In genomic region chr13:42740753-42741152, GRCh38 we compare ENCODE assay signal across 10 cellular contexts. TPM values are rescaled to one million over a fixed set of nuclear protein-coding genes. Genes with fewer than 3 reads are reported as not detected.
DNase-seq lines count a peak whose midpoint lies in the region; ATAC-seq and TF ChIP-seq lines count a peak whose summit lies in the region.
"Had no signal": no experiment of that assay in that cellular context is flagged by ENCODE, and none has a peak within 500 bp of the region (broad histone marks: within the 10 kb centered on the region; RNA-seq: fewer than 3 reads in every experiment).

No MANE protein-coding gene starts in this region.

- intact Hi-C loops in Calu3 (cut with micrococcal nuclease; ENCODE audit: unreplicated experiment): no loop called here
- intact Hi-C loops in activated CD4-positive, alpha-beta memory T cell treated with anti-CD3 and anti-CD28 coated beads for 36 hours (cut with micrococcal nuclease): no loop called here

- BruUV-seq in Calu3 (replicated peaks; lab: Mats Ljungman, UMichigan): no TSS peak

- no peak for TF ChIP-seq CTCF in Calu3 (IDR thresholded peaks at IDR 0.05; ENCODE audit: unreplicated experiment)

- POLR2A ChIA-PET in naive thymus-derived CD8-positive, alpha-beta T cell (lab: Charles Lee): no interaction called here
- POLR2A ChIA-PET in activated CD4-positive, alpha-beta memory T cell treated with anti-CD3 and anti-CD28 coated beads for 36 hours (lab: Charles Lee): no interaction called here
- POLR2A ChIA-PET in activated CD8-positive, alpha-beta T cell treated with anti-CD3 and anti-CD28 coated beads, Interleukin-2, amount 10 ng/mL, durations not matched to agents 7 days and 5 days (lab: Charles Lee): no interaction called here

- peak; percentile 60 for DNase-seq in Calu3
- peak; percentile 26 to 40 for DNase-seq in Kasumi-1 (lab: John Stamatoyannopoulos, UW)
- peak; percentile 36 for DNase-seq in amniotic epithelial cell (ENCODE audit: low read depth)
- peak; percentile 41 for DNase-seq in medulla oblongata (ENCODE audit: extremely low spot score)
- DNase-seq in naive thymus-derived CD8-positive, alpha-beta T cell: no peak
- no peak for DNase-seq in activated CD4-positive, alpha-beta memory T cell treated with anti-CD3 and anti-CD28 coated beads for 36 hours
- DNase-seq in SIG-M5 (lab: John Stamatoyannopoulos, UW): no peak
- no peak for DNase-seq in activated CD8-positive, alpha-beta T cell treated with anti-CD3 and anti-CD28 coated beads, Interleukin-2, amount 10 ng/mL, durations not matched to agents 7 days and 5 days
- DNase-seq: MG63 had no signal

- CTCF ChIA-PET in Calu3 (lab: Charles Lee): no interaction called here
- CTCF ChIA-PET in activated CD4-positive, alpha-beta memory T cell treated with anti-CD3 and anti-CD28 coated beads for 36 hours (lab: Charles Lee): no interaction called here
- CTCF ChIA-PET in activated CD8-positive, alpha-beta T cell treated with anti-CD3 and anti-CD28 coated beads, Interleukin-2, amount 10 ng/mL, durations not matched to agents 7 days and 5 days (lab: Charles Lee): no interaction called here

- no peaks in the 10 kb centered on the region for H3K4me1 Mint-ChIP-seq in Calu3 (ENCODE audit: low read depth, unreplicated experiment)
- H3K4me1 Mint-ChIP-seq in naive thymus-derived CD8-positive, alpha-beta T cell: no peaks in the 10 kb centered on the region
- H3K4me1 Mint-ChIP-seq in activated CD4-positive, alpha-beta memory T cell treated with anti-CD3 and anti-CD28 coated beads for 36 hours (ENCODE audit: low read depth): no peaks in the 10 kb centered on the region
- no peaks in the 10 kb centered on the region for H3K4me1 Mint-ChIP-seq in activated CD8-positive, alpha-beta T cell treated with anti-CD3 and anti-CD28 coated beads, Interleukin-2, amount 10 ng/mL, durations not matched to agents 7 days and 5 days (ENCODE audit: low read depth)

- no peaks in the 10 kb centered on the region for H3K36me3 Mint-ChIP-seq in Calu3 (ENCODE audit: insufficient read depth, unreplicated experiment)
- H3K36me3 Mint-ChIP-seq in naive thymus-derived CD8-positive, alpha-beta T cell: no peaks in the 10 kb centered on the region
- no peaks in the 10 kb centered on the region for H3K36me3 Mint-ChIP-seq in activated CD4-positive, alpha-beta memory T cell treated with anti-CD3 and anti-CD28 coated beads for 36 hours
- no peaks in the 10 kb centered on the region for H3K36me3 Mint-ChIP-seq in activated CD8-positive, alpha-beta T cell treated with anti-CD3 and anti-CD28 coated beads, Interleukin-2, amount 10 ng/mL, durations not matched to agents 7 days and 5 days (ENCODE audit: low read depth)

- no peaks in the 10 kb centered on the region for H3K27me3 Mint-ChIP-seq in Calu3 (ENCODE audit: unreplicated experiment)
- H3K27me3 Mint-ChIP-seq in naive thymus-derived CD8-positive, alpha-beta T cell: peaks cover 0 to 8% (median 5%) of the 10 kb centered on the region in 5 donors
- peaks cover 5% of the 10 kb centered on the region for H3K27me3 Mint-ChIP-seq in activated CD4-positive, alpha-beta memory T cell treated with anti-CD3 and anti-CD28 coated beads for 36 hours
- peaks cover 7% of the 10 kb centered on the region for H3K27me3 Mint-ChIP-seq in activated CD8-positive, alpha-beta T cell treated with anti-CD3 and anti-CD28 coated beads, Interleukin-2, amount 10 ng/mL, durations not matched to agents 7 days and 5 days (ENCODE audit: low read depth)

- H3K27ac Mint-ChIP-seq in Calu3 (ENCODE audit: unreplicated experiment): no peak overlapping the region
- no peak overlapping the region for H3K27ac Mint-ChIP-seq in naive thymus-derived CD8-positive, alpha-beta T cell
- no peak overlapping the region for H3K27ac Mint-ChIP-seq in activated CD4-positive, alpha-beta memory T cell treated with anti-CD3 and anti-CD28 coated beads for 36 hours
- H3K27ac Mint-ChIP-seq in activated CD8-positive, alpha-beta T cell treated with anti-CD3 and anti-CD28 coated beads, Interleukin-2, amount 10 ng/mL, durations not matched to agents 7 days and 5 days: no peak overlapping the region

- no peaks in the 10 kb centered on the region for H3K9me3 Mint-ChIP-seq in Calu3 (ENCODE audit: low read depth, unreplicated experiment)
- no peaks in the 10 kb centered on the region for H3K9me3 Mint-ChIP-seq in naive thymus-derived CD8-positive, alpha-beta T cell
- no peaks in the 10 kb centered on the region for H3K9me3 Mint-ChIP-seq in activated CD4-positive, alpha-beta memory T cell treated with anti-CD3 and anti-CD28 coated beads for 36 hours
- no peaks in the 10 kb centered on the region for H3K9me3 Mint-ChIP-seq in activated CD8-positive, alpha-beta T cell treated with anti-CD3 and anti-CD28 coated beads, Interleukin-2, amount 10 ng/mL, durations not matched to agents 7 days and 5 days (ENCODE audit: insufficient read depth)

- no peak for ATAC-seq in naive thymus-derived CD8-positive, alpha-beta T cell
- no peak for ATAC-seq in activated CD8-positive, alpha-beta T cell treated with anti-CD3 and anti-CD28 coated beads, Interleukin-2, amount 10 ng/mL, durations not matched to agents 7 days and 5 days

- H3K4me3 Mint-ChIP-seq in Calu3 (ENCODE audit: low read depth, unreplicated experiment): no peak overlapping the region
- H3K4me3 Mint-ChIP-seq in naive thymus-derived CD8-positive, alpha-beta T cell: no peak overlapping the region
- no peak overlapping the region for H3K4me3 Mint-ChIP-seq in activated CD4-positive, alpha-beta memory T cell treated with anti-CD3 and anti-CD28 coated beads for 36 hours
- no peak overlapping the region for H3K4me3 Mint-ChIP-seq in activated CD8-positive, alpha-beta T cell treated with anti-CD3 and anti-CD28 coated beads, Interleukin-2, amount 10 ng/mL, durations not matched to agents 7 days and 5 days

RNA-seq across cellular contexts. Expression of gene FAM216B, which starts 40.6 kb away (rescaled TPM):
- total RNA-seq in Calu3 (2022): not detected in 2 replicates
- not detected for total RNA-seq in naive thymus-derived CD8-positive, alpha-beta T cell
- not detected for polyA plus RNA-seq in naive thymus-derived CD8-positive, alpha-beta T cell
- total RNA-seq in activated CD4-positive, alpha-beta memory T cell treated with anti-CD3 and anti-CD28 coated beads for 36 hours: not detected
- not detected for total RNA-seq in activated CD8-positive, alpha-beta T cell treated with anti-CD3 and anti-CD28 coated beads, Interleukin-2, amount 10 ng/mL, durations not matched to agents 7 days and 5 days
- total RNA-seq: T-helper 1 cell treated with Interleukin-12 subunit alpha and Interleukin-12 subunit beta and Interleukin-4 antibody, amounts not matched to agents 30 ng/mL and 1 ng/mL, for 36 hours had no signal

Comparison
In these comparisons a context has a peak if more than half of its experiments do, and no peak if none do; other contexts are left out.
1. DNase-seq: peak in Calu3 (single experiment), Kasumi-1 (2 of 2), amniotic epithelial cell (single experiment) and medulla oblongata (single experiment); none in naive thymus-derived CD8-positive, alpha-beta T cell (0 of 10), activated CD4-positive, alpha-beta memory T cell treated with anti-CD3 and anti-CD28 coated beads for 36 hours (single experiment), SIG-M5 (single experiment) and activated CD8-positive, alpha-beta T cell treated with anti-CD3 and anti-CD28 coated beads, Interleukin-2, amount 10 ng/mL, durations not matched to agents 7 days and 5 days (single experiment).